In genomic region chr20:51740838-51741237, GRCh38 we compare ENCODE assay signal across 21 cellular contexts.
"Had no signal": no experiment of that assay in that cellular context is flagged by ENCODE, and none has a peak within 500 bp of the region (broad histone marks: within the 10 kb centered on the region; RNA-seq: fewer than 3 reads in every experiment).

No MANE protein-coding gene starts in this region.

- H3K4me3 Mint-ChIP-seq: T-cell had no signal

- H3K4me2 ChIP-seq: SK-N-SH had no signal

- H3K27ac Mint-ChIP-seq: T-cell had no signal

- H3K4me1 Mint-ChIP-seq: T-cell had no signal

- H3K36me3 ChIP-seq: MG63 had no signal

- H3K27me3 ChIP-seq: MG63 had no signal

- H3K4me3 ChIP-seq: MG63 had no signal

- H3K9me2 ChIP-seq: SK-N-SH had no signal

- DNase-seq: KBM-7, MG63, NCI-H1092, NCI-H1105 treated with DMSO at 0.1 percent for 48 hours, NCI-H1417 treated with DMSO at 0.1 percent for 48 hours, NCI-H146, NCI-H1694 treated with DMSO at 0.1 percent for 48 hours, NCI-H1930, NCI-H2081, NCI-H2107, NCI-H226, NCI-H446, NCI-H510A, NCI-H524 treated with DMSO at 0.1 percent for 48 hours, NCI-H69, NCI-H774, SHP77, SK-N-SH, SW 1271, T-cell had no signal

- H3K27ac ChIP-seq: RWPE1 had no signal

- H3K9me3 ChIP-seq: MG63, SK-N-SH had no signal

- H3K36me3 Mint-ChIP-seq: T-cell had no signal
